ENCODE assay signal across 13 cellular contexts in genomic region chr2:109266998-109267854, GRCh38.
DNase-seq lines count a peak whose midpoint lies in the region; ATAC-seq and TF ChIP-seq lines count a peak whose summit lies in the region.
"Had no signal": no experiment of that assay in that cellular context is flagged by ENCODE, and none has a peak within 500 bp of the region (broad histone marks: within the 10 kb centered on the region; RNA-seq: fewer than 3 reads in every experiment).

No MANE protein-coding gene starts in this region.

- no peaks in the 10 kb centered on the region for H3K27me3 ChIP-seq in PC-9 (ENCODE audit: insufficient read depth, low read depth)
- H3K27me3 ChIP-seq in duodenal mucosa (ENCODE audit: control insufficient read depth in 1 of 2, insufficient read depth in 2 of 2, low read length in 2 of 2): no peaks in the 10 kb centered on the region
- H3K27me3 ChIP-seq in smooth muscle cell (ENCODE audit: low read depth): no peaks in the 10 kb centered on the region
- H3K27me3 ChIP-seq: testis had no signal

- H3K27ac ChIP-seq in PC-9 (peak overlapping the region; percentile 71), duodenal mucosa (ENCODE audit: low read depth, low read length) (peak overlapping the region; percentile 17), smooth muscle cell (ENCODE audit: low read depth) (no peak overlapping the region)
- H3K27ac ChIP-seq: testis had no signal

- ATAC-seq in left colon (peak; percentile 39), GM18909 (IDR thresholded peaks at IDR 0.05; ENCODE audit: poor library complexity, unreplicated experiment) (no peak)

- H2AFZ ChIP-seq in PC-9 (no peak overlapping the region), smooth muscle cell (ENCODE audit: low read depth) (no peak overlapping the region)

- WGBS in smooth muscle cell (ENCODE audit: low lambda C conversion rate): 75% methylated on average over 16 of the region's 16 CpGs

- H3K4me2 ChIP-seq in PC-9 (peak overlapping the region; percentile 36), smooth muscle cell (peak overlapping the region; percentile 54)

- BruUV-seq in PC-9 (replicated peaks; lab: Mats Ljungman, UMichigan): no TSS peak

- H3K4me1 ChIP-seq in PC-9 (replicated peaks; ENCODE audit: insufficient read depth) (peaks cover 64% of the 10 kb centered on the region), duodenal mucosa (ENCODE audit: control insufficient read depth in 1 of 2, insufficient read depth in 2 of 2, low read length in 2 of 2) (peaks cover 20 to 33% of the 10 kb centered on the region in 2 donors), smooth muscle cell (ENCODE audit: low read depth) (peaks cover 10% of the 10 kb centered on the region)

- H3K4me3 ChIP-seq in PC-9 (no peak overlapping the region), duodenal mucosa (ENCODE audit: low read depth in 1 of 2, low read length in 2 of 2) (no peak overlapping the region), smooth muscle cell (no peak overlapping the region)
- H3K4me3 ChIP-seq: testis had no signal

- no peaks in the 10 kb centered on the region for H3K9me2 ChIP-seq in PC-9 (ENCODE audit: insufficient read depth)

- peak in 1 of 2 experiments; percentile 55 for DNase-seq in PC-9
- DNase-seq in left colon: no peak
- no peak for DNase-seq in smooth muscle cell (lab: John Stamatoyannopoulos, UW; ENCODE audit: unreplicated experiment)
- DNase-seq in H4 (ENCODE audit: low spot score): no peak
- DNase-seq in GM19240 (ENCODE audit: insufficient read length, low spot score): no peak
- DNase-seq: activated CD4-positive, alpha-beta T cell treated with anti-CD3 and anti-CD28 coated beads, Interleukin-2, amount 10 ng/mL, durations not matched to agents 24 days and 14 days; caudate nucleus; GOT3; NCI-H2029; SW 1271; testis had no signal

- intact Hi-C loops in PC-9 (cut with micrococcal nuclease; ENCODE audit: unreplicated experiment) (no loop called here), left colon (cut with DNase I, micrococcal nuclease) (no loop called here)

- no peak for TF ChIP-seq CTCF in PC-9 (conservative IDR thresholded peaks at IDR 0.05)
- TF ChIP-seq CTCF in smooth muscle cell (IDR thresholded peaks at IDR 0.05; ENCODE audit: borderline replicate concordance, insufficient read depth, poor library complexity, severe bottlenecking): no peak

- POLR2A ChIA-PET in PC-9 (lab: Charles Lee; ENCODE audit: unreplicated experiment): no interaction called here

- H3K9ac ChIP-seq in duodenal mucosa (ENCODE audit: low read depth in 1 of 2, low read length in 2 of 2) (peak overlapping the region in 1 of 2 donors; percentile 0), smooth muscle cell (ENCODE audit: low read depth) (no peak overlapping the region)

- H3K79me2 ChIP-seq in PC-9 (ENCODE audit: low read depth): peaks cover 18% of the 10 kb centered on the region
- peaks cover 25% of the 10 kb centered on the region for H3K79me2 ChIP-seq in smooth muscle cell (ENCODE audit: low read depth)

- H3K36me3 ChIP-seq in PC-9 (ENCODE audit: low read depth) (no peaks in the 10 kb centered on the region), duodenal mucosa (ENCODE audit: control insufficient read depth in 1 of 2, insufficient read depth in 2 of 2, low read length in 2 of 2) (no peaks in the 10 kb centered on the region), smooth muscle cell (ENCODE audit: low read depth) (no peaks in the 10 kb centered on the region)

- H3F3A ChIP-seq in PC-9 (ENCODE audit: insufficient read depth, low read depth) (peaks cover 30% of the 10 kb centered on the region; the same call in 1 of the 2 replicates), smooth muscle cell (ENCODE audit: low read depth) (no peaks in the 10 kb centered on the region)

- no peaks in the 10 kb centered on the region for H3K9me3 ChIP-seq in PC-9 (ENCODE audit: insufficient read depth, low read depth)
- no peaks in the 10 kb centered on the region for H3K9me3 ChIP-seq in duodenal mucosa (ENCODE audit: control insufficient read depth in 1 of 2, low read length in 2 of 2)
- H3K9me3 ChIP-seq in smooth muscle cell (replicated peaks; ENCODE audit: low read depth): no peaks in the 10 kb centered on the region
- H3K9me3 ChIP-seq: testis had no signal

- CTCF ChIA-PET in PC-9 (lab: Charles Lee): no interaction called here

- no peaks in the 10 kb centered on the region; the same call in 1 of the 2 replicates for H4K20me1 ChIP-seq in PC-9 (ENCODE audit: insufficient read depth)
- peaks cover 76% of the 10 kb centered on the region for H4K20me1 ChIP-seq in smooth muscle cell (ENCODE audit: low read depth)
